ENCODE assay signal across 9 cellular contexts in genomic region chr1:235910357-235911299, GRCh38. TPM values are rescaled to one million over a fixed set of nuclear protein-coding genes. Genes with fewer than 3 reads are reported as not detected.
DNase-seq lines count a peak whose midpoint lies in the region; ATAC-seq and TF ChIP-seq lines count a peak whose summit lies in the region.
"Had no signal": no experiment of that assay in that cellular context is flagged by ENCODE, and none has a peak within 500 bp of the region (broad histone marks: within the 10 kb centered on the region; RNA-seq: fewer than 3 reads in every experiment).

No MANE protein-coding gene starts in this region.

- H3K36me3 Mint-ChIP-seq in activated naive CD4-positive, alpha-beta T cell treated with anti-CD3 and anti-CD28 coated beads, Interleukin-2, amount 50 U/mL, for 72 hours = no peaks in the 10 kb centered on the region
- H3K36me3 Mint-ChIP-seq: IgD-negative memory B cell had no signal

- no peak overlapping the region for H3K4me3 ChIP-seq in IMR-90 (ENCODE audit: insufficient read depth, low read depth, low read length)
- no peak overlapping the region for H3K4me3 ChIP-seq in Peyer's patch

- no peak overlapping the region for H2AK9ac ChIP-seq in IMR-90 (replicated peaks; ENCODE audit: low read depth, low read length, poor library complexity)

- no peaks in the 10 kb centered on the region for H3K79me1 ChIP-seq in IMR-90 (ENCODE audit: low read depth in 1 of 2, low read length in 2 of 2)

- peak overlapping the region; percentile 32 for H2AK5ac ChIP-seq in IMR-90 (ENCODE audit: low read depth, low read length)

- H2BK20ac ChIP-seq in IMR-90 (ENCODE audit: low read depth, low read length) = peak overlapping the region; percentile 89

- H3K36me3 ChIP-seq in IMR-90 (ENCODE audit: control insufficient read depth, insufficient read depth, low read length) = no peaks in the 10 kb centered on the region
- H3K36me3 ChIP-seq in Peyer's patch = no peaks in the 10 kb centered on the region

- H3K4me2 ChIP-seq in IMR-90 (ENCODE audit: low read depth, low read length) = peak overlapping the region; percentile 85

- TF ChIP-seq POLR2A in IMR-90 (IDR thresholded peaks at IDR 0.05; ENCODE audit: low read depth, low read length) (no peak), Peyer's patch (IDR thresholded peaks at IDR 0.05) (no peak)

- H3K18ac ChIP-seq in IMR-90 (ENCODE audit: low read depth, low read length) = peak overlapping the region; percentile 88

- H3K27ac Mint-ChIP-seq in activated naive CD4-positive, alpha-beta T cell treated with anti-CD3 and anti-CD28 coated beads, Interleukin-2, amount 50 U/mL, for 72 hours = peak overlapping the region; percentile 70 to 80

- H3K4me1 ChIP-seq in IMR-90 (ENCODE audit: control insufficient read depth, insufficient read depth, low read length) = peaks cover 17% of the 10 kb centered on the region
- peaks cover 0 to 5% (median 0%) of the 10 kb centered on the region in 4 donors for H3K4me1 ChIP-seq in Peyer's patch

- BruUV-seq in IMR-90 (replicated peaks; lab: Mats Ljungman, UMichigan) = no TSS peak

- H3K9me3 ChIP-seq in IMR-90 (ENCODE audit: control insufficient read depth, insufficient read depth, low read length) (no peaks in the 10 kb centered on the region), Peyer's patch (no peaks in the 10 kb centered on the region)

- WGBS in IMR-90 (ENCODE audit: extremely low coverage in 2 of 2, insufficient read length in 1 of 2), 2 experiments = 0% methylated on average over 1 of the region's 8 CpGs; no CpG with 5 or more reads in 1 of the 2 experiments

- no peak overlapping the region; the same call in 1 of the 2 replicates for H3K9ac ChIP-seq in IMR-90 (ENCODE audit: low read depth, low read length)

- peak overlapping the region; percentile 95 for H2BK5ac ChIP-seq in IMR-90 (ENCODE audit: low read depth, low read length, poor library complexity, severe bottlenecking)

- CTCF ChIA-PET in IMR-90 (lab: Yijun Ruan, JAX) = no interaction called here

- no peaks in the 10 kb centered on the region for H4K20me1 ChIP-seq in IMR-90 (ENCODE audit: insufficient read depth, low read length)

- H4K5ac ChIP-seq in IMR-90 (ENCODE audit: low read depth, low read length) = peak overlapping the region; percentile 73; the same call in 1 of the 2 replicates

- peak; percentile 19 for TF ChIP-seq RAD21 in IMR-90 (IDR thresholded peaks at IDR 0.05; ENCODE audit: low read length)

- H2BK15ac ChIP-seq in IMR-90 (ENCODE audit: low read depth, low read length) = peak overlapping the region; percentile 35; the same call in 2 of the 3 replicates

- peak overlapping the region; percentile 64 for H2AFZ ChIP-seq in IMR-90 (replicated peaks; ENCODE audit: low read length, poor library complexity)

- H3K27me3 ChIP-seq in IMR-90 (ENCODE audit: control insufficient read depth, insufficient read depth, low read length) (peaks cover 9% of the 10 kb centered on the region), Peyer's patch (no peaks in the 10 kb centered on the region)

- peak; percentile 79 for ATAC-seq in IMR-90 (ENCODE audit: low read depth)
- peak; percentile 95 to 96 for ATAC-seq in activated naive CD4-positive, alpha-beta T cell treated with anti-CD3 and anti-CD28 coated beads, Interleukin-2, amount 50 U/mL, for 72 hours
- ATAC-seq in left ventricle myocardium superior = peak; percentile 80

- intact Hi-C loops in IMR-90 (cut with micrococcal nuclease) (loop anchor here (5.0 kb wide), 1 partner anchor 62 kb away; no protein-coding TSS in a partner anchor), left ventricle myocardium superior (cut with micrococcal nuclease) (no loop called here)

- H3K9me1 ChIP-seq in IMR-90 (ENCODE audit: insufficient read depth, low read length) = peaks cover 10% of the 10 kb centered on the region

- H3K23ac ChIP-seq in IMR-90 (ENCODE audit: low read depth, low read length) = no peak overlapping the region

- peak overlapping the region; percentile 85 for H2BK120ac ChIP-seq in IMR-90 (ENCODE audit: low read depth, low read length)

- peak overlapping the region; percentile 10; the same call in 1 of the 2 replicates for H3K56ac ChIP-seq in IMR-90 (ENCODE audit: extremely low read depth, insufficient read depth, low read length)

- peak overlapping the region; percentile 85 for H3K4ac ChIP-seq in IMR-90 (ENCODE audit: low read depth, low read length)

- peak overlapping the region; percentile 81 for H4K91ac ChIP-seq in IMR-90 (ENCODE audit: insufficient read depth, low read depth, low read length)

- in situ Hi-C loops in IMR-90 (cut with MboI; ENCODE audit: low sequenced_read_pairs) = no loop called here

- dilution Hi-C loops in IMR-90 (cut with HindIII; ENCODE audit: low sequenced_read_pairs, unreplicated experiment) = no loop called here

- DNase-seq in EH (ENCODE audit: low read depth) = peak; percentile 99
- peak; percentile 97 for DNase-seq in IMR-90
- DNase-seq in activated naive CD4-positive, alpha-beta T cell treated with anti-CD3 and anti-CD28 coated beads, Interleukin-2, amount 50 U/mL, for 72 hours (ENCODE audit: low spot score in 2 of 2) = peak in 1 of 2 donors; percentile 52
- no peak for DNase-seq in left ventricle myocardium superior
- DNase-seq in stimulated activated CD4-positive, alpha-beta T cell treated with anti-CD3 and anti-CD28 coated beads, Interleukin-4, amount 100 ng/mL, for 24 hours = peak; percentile 53
- no peak for DNase-seq in NCI-H526 treated with DMSO at 0.1 percent for 48 hours (lab: John Stamatoyannopoulos, UW)
- no peak for DNase-seq in Peyer's patch
- DNase-seq in germinal center (ENCODE audit: low spot score) = no peak

- H3K27ac ChIP-seq in IMR-90 (ENCODE audit: insufficient read depth, low read length) (peak overlapping the region; percentile 84), Peyer's patch (peak overlapping the region in 2 of 4 donors; percentile 7 to 18)

- POLR2A ChIA-PET in IMR-90 (lab: Charles Lee; ENCODE audit: unreplicated experiment) = no interaction called here

- peaks cover 0 to 2% of the 10 kb centered on the region in 2 donors for H3K9me3 Mint-ChIP-seq in activated naive CD4-positive, alpha-beta T cell treated with anti-CD3 and anti-CD28 coated beads, Interleukin-2, amount 50 U/mL, for 72 hours
- H3K9me3 Mint-ChIP-seq: IgD-negative memory B cell had no signal

- peak overlapping the region in 1 of 2 experiments; percentile 44 for H4K8ac ChIP-seq in IMR-90 (ENCODE audit: low read depth in 2 of 2, low read length in 2 of 2)

- TF ChIP-seq CTCF in IMR-90 (conservative IDR thresholded peaks at IDR 0.05; ENCODE audit: low read depth, low read length) (no peak), Peyer's patch (IDR thresholded peaks at IDR 0.05) (no peak)

- 0 out of 2 replicates have a peak overlapping the region, but pooled peaks have one; percentile 24 for H3K14ac ChIP-seq in IMR-90 (replicated peaks; ENCODE audit: low read depth, low read length)

TF ChIP-seq in IMR-90, 13 proteins besides CTCF, POLR2A, EP300 and RAD21:
- no peak for TF ChIP-seq NFE2L2 (IDR thresholded peaks at IDR 0.05; ENCODE audit: low read depth, low read length)
- TF ChIP-seq CHD1 (IDR thresholded peaks at IDR 0.05; ENCODE audit: low read depth, low read length) = no peak
- no peak for TF ChIP-seq RCOR1 (IDR thresholded peaks at IDR 0.05; ENCODE audit: insufficient replicate concordance, low read length)
- no peak for TF ChIP-seq SMC3 (IDR thresholded peaks at IDR 0.05; ENCODE audit: low read depth, low read length)
- TF ChIP-seq CEBPB (IDR thresholded peaks at IDR 0.05; ENCODE audit: low read depth, low read length) = 0 out of 2 replicates have a peak, but pooled peaks have one; percentile 28
- TF ChIP-seq FOS (IDR thresholded peaks at IDR 0.05; ENCODE audit: low read depth, low read length) = peak; percentile 95
- TF ChIP-seq MXI1 (IDR thresholded peaks at IDR 0.05; ENCODE audit: borderline replicate concordance, low read depth, low read length) = no peak
- no peak for TF ChIP-seq RFX5 (IDR thresholded peaks at IDR 0.05; ENCODE audit: low read depth, low read length)
- TF ChIP-seq MAFK (IDR thresholded peaks at IDR 0.05; ENCODE audit: low read depth, low read length) = 0 out of 2 replicates have a peak, but pooled peaks have one; percentile 19
- TF ChIP-seq, protein P1, sequence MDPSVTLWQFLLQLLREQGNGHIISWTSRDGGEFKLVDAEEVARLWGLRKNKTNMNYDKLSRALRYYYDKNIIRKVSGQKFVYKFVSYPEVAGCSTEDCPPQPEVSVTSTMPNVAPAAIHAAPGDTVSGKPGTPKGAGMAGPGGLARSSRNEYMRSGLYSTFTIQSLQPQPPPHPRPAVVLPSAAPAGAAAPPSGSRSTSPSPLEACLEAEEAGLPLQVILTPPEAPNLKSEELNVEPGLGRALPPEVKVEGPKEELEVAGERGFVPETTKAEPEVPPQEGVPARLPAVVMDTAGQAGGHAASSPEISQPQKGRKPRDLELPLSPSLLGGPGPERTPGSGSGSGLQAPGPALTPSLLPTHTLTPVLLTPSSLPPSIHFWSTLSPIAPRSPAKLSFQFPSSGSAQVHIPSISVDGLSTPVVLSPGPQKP (IDR thresholded peaks at IDR 0.05; ENCODE audit: borderline replicate concordance, low read depth, low read length) = no peak
- TF ChIP-seq, protein P2, sequence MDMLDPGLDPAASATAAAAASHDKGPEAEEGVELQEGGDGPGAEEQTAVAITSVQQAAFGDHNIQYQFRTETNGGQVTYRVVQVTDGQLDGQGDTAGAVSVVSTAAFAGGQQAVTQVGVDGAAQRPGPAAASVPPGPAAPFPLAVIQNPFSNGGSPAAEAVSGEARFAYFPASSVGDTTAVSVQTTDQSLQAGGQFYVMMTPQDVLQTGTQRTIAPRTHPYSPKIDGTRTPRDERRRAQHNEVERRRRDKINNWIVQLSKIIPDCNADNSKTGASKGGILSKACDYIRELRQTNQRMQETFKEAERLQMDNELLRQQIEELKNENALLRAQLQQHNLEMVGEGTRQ (IDR thresholded peaks at IDR 0.05; ENCODE audit: low read depth, low read length) = no peak
- no peak for TF ChIP-seq MAZ (IDR thresholded peaks at IDR 0.05; ENCODE audit: borderline replicate concordance, low read depth, low read length)
- peak; percentile 70 for TF ChIP-seq BHLHE40 (IDR thresholded peaks at IDR 0.05; ENCODE audit: low read depth, low read length)

RNA-seq across cellular contexts. Expression of gene LYST, which starts 43.9 kb away (rescaled TPM):
- total RNA-seq in IMR-90 (2012; rRNA removed) (7.2 and 8.3 TPM in 2 replicates), left ventricle myocardium superior (11.9 TPM), Peyer's patch (10 to 100 TPM; 27.8 to 68.5 (median 35.5) TPM)
- polyA plus RNA-seq in IMR-90 (2012; rRNA removed) = 2.2 TPM in 2 replicates
- polyA plus RNA-seq in IMR-90 (2012; cell fraction: cytosol; rRNA removed) = 0.53 and 0.82 TPM in 2 replicates
- polyA plus RNA-seq in IMR-90 (2012; cell fraction: nucleus; rRNA removed; ENCODE audit: low replicate concordance) = 0.97 and 7.2 TPM in 2 replicates
- total RNA-seq in activated naive CD4-positive, alpha-beta T cell treated with anti-CD3 and anti-CD28 coated beads, Interleukin-2, amount 50 U/mL, for 72 hours = 10 to 100 TPM; 33.5 to 73.0 TPM

Comparison
In these comparisons a context has a peak if more than half of its experiments do, and no peak if none do; other contexts are left out.
1. DNase-seq: peak in EH (single experiment), IMR-90 (single experiment) and stimulated activated CD4-positive, alpha-beta T cell treated with anti-CD3 and anti-CD28 coated beads, Interleukin-4, amount 100 ng/mL, for 24 hours (single experiment); none in left ventricle myocardium superior (single experiment), NCI-H526 treated with DMSO at 0.1 percent for 48 hours (single experiment), Peyer's patch (0 of 3) and germinal center (single experiment).
2. Peak in every context shown above with its lines, with median percentiles within 50 percentile points of each other: ATAC-seq.